15 cellular contexts compared by ENCODE assay signal in genomic region chr9:87613265-87614111, GRCh38.
DNase-seq lines count a peak whose midpoint lies in the region; ATAC-seq, FAIRE-seq and TF ChIP-seq lines count a peak whose summit lies in the region.
"Had no signal": no experiment of that assay in that cellular context is flagged by ENCODE, and none has a peak within 500 bp of the region (broad histone marks: within the 10 kb centered on the region; RNA-seq: fewer than 3 reads in every experiment).

No MANE protein-coding gene starts in this region.

- H3K9me2 ChIP-seq in SK-N-SH: no peaks in the 10 kb centered on the region

- DNase-seq in SK-N-SH (no peak), Kasumi-1 (lab: John Stamatoyannopoulos, UW) (peak; percentile 43 to 57), fibroblast of gingiva (ENCODE audit: low read depth) (peak; percentile 19), sigmoid colon (no peak), GM12891 (ENCODE audit: insufficient read length, low spot score) (no peak), SJCRH30 (no peak)
- DNase-seq: ACHN; activated T-cell treated with anti-CD3 and anti-CD28 coated beads for 4 hours; HFFc6; NCI-H1436 treated with DMSO at 0.1 percent for 48 hours; NK-92 treated with Interleukin-12 subunit alpha and Interleukin-12 subunit beta, amount 100 ng/mL, for 24 hours; stimulated activated naive B cell treated with anti-CD40 and anti-IgM and Interleukin-4, amounts not matched to agents 10 μg/mL and 1 μg/mL and 100 μg/mL, for 72 hours had no signal

- 48% methylated on average over 10 of the region's 11 CpGs for WGBS in SK-N-SH (ENCODE audit: low lambda C conversion rate)
- WGBS in sigmoid colon, 2 donors: 55 to 60% methylated on average over 11 of the region's 11 CpGs

- no peaks in the 10 kb centered on the region for H3K79me2 ChIP-seq in SK-N-SH (ENCODE audit: insufficient read depth)

- no peak overlapping the region for H3K9ac ChIP-seq in SK-N-SH

- H3K27ac ChIP-seq in SK-N-SH (ENCODE audit: low read depth in 2 of 2, low read length in 1 of 2): no peak overlapping the region
- peak overlapping the region; percentile 10 to 83 (median 58) for H3K27ac ChIP-seq in sigmoid colon
- no peak overlapping the region for H3K27ac ChIP-seq in SJCRH30
- H3K27ac ChIP-seq: ascending aorta had no signal

- no peaks in the 10 kb centered on the region for H3F3A ChIP-seq in SK-N-SH (replicated peaks; ENCODE audit: insufficient read depth)

- H3K4me1 ChIP-seq in SK-N-SH (ENCODE audit: control insufficient read depth in 1 of 2, insufficient read depth in 2 of 2, low read depth in 1 of 2, low read length in 1 of 2) (peaks cover 0 to 4% of the 10 kb centered on the region in 2 experiments; a peak in 1 of 4 replicates), sigmoid colon (peaks cover 0 to 76% (median 58%) of the 10 kb centered on the region in 4 donors), SJCRH30 (peaks cover 13% of the 10 kb centered on the region)
- H3K4me1 ChIP-seq: ascending aorta had no signal

- CTCF ChIA-PET in SK-N-SH (lab: Yijun Ruan, JAX): interaction anchor here (0.6 to 1.5 kb wide), 5 partner anchors 10 to 1199 kb away, joined by 3 to 4 read pairs (median 3); no protein-coding TSS in a partner anchor

- no peaks in the 10 kb centered on the region for H3K36me3 ChIP-seq in SK-N-SH (replicated peaks in 1 of 2; ENCODE audit: control insufficient read depth in 1 of 2, insufficient read depth in 2 of 2, low read length in 1 of 2)
- H3K36me3 ChIP-seq in sigmoid colon: peaks cover 0 to 2% (median 0%) of the 10 kb centered on the region in 4 donors
- H3K36me3 ChIP-seq in SJCRH30: peaks cover 29% of the 10 kb centered on the region
- H3K36me3 ChIP-seq: ascending aorta had no signal

- FAIRE-seq in GM12891 (lab: Jason Lieb, UNC): no peak

- TF ChIP-seq POLR2A in sigmoid colon (IDR thresholded peaks at IDR 0.05) (no peak), GM12891 (IDR thresholded peaks at IDR 0.05; ENCODE audit: low read depth, low read length) (no peak)

- H4K20me1 ChIP-seq in SK-N-SH (ENCODE audit: insufficient read depth): no peaks in the 10 kb centered on the region

- no peak overlapping the region for H3K4me3 ChIP-seq in SK-N-SH (ENCODE audit: low read depth in 2 of 2, low read length in 1 of 2)
- no peak overlapping the region for H3K4me3 ChIP-seq in sigmoid colon
- H3K4me3 ChIP-seq in SJCRH30: no peak overlapping the region
- H3K4me3 ChIP-seq: ascending aorta had no signal

- ATAC-seq in SK-N-SH treated with all-trans-retinoic acid at 6 μM for 48 hours (no peak), HG02840 (IDR thresholded peaks at IDR 0.05; ENCODE audit: low FRiP score, unreplicated experiment) (no peak)

- intact Hi-C loops in sigmoid colon (cut with DNase I): no loop called here

- POLR2A ChIA-PET in SK-N-SH (lab: Yijun Ruan, JAX): no interaction called here

- H3K27me3 ChIP-seq in SK-N-SH (ENCODE audit: insufficient read depth) (no peaks in the 10 kb centered on the region), sigmoid colon (no peaks in the 10 kb centered on the region), SJCRH30 (no peaks in the 10 kb centered on the region)
- H3K27me3 ChIP-seq: ascending aorta had no signal

- H3K9me3 ChIP-seq in SK-N-SH (no peaks in the 10 kb centered on the region), sigmoid colon (no peaks in the 10 kb centered on the region), SJCRH30 (replicated peaks) (no peaks in the 10 kb centered on the region)
- H3K9me3 ChIP-seq: ascending aorta had no signal

- TF ChIP-seq RAD21 in SK-N-SH (IDR thresholded peaks at IDR 0.05; ENCODE audit: low read length): no peak

- TF ChIP-seq CTCF in SK-N-SH (IDR thresholded peaks at IDR 0.05) (no peak), sigmoid colon (IDR thresholded peaks at IDR 0.05) (no peak)

- H2AFZ ChIP-seq in SK-N-SH (ENCODE audit: low read depth): no peak overlapping the region

- H3K4me2 ChIP-seq in SK-N-SH: no peak overlapping the region

- TF ChIP-seq EP300 in SK-N-SH (IDR thresholded peaks at IDR 0.05; ENCODE audit: borderline replicate concordance in 1 of 2, low read depth in 1 of 2, low read length in 1 of 2): no peak
- no peak for TF ChIP-seq EP300 in sigmoid colon (IDR thresholded peaks at IDR 0.05)

TF ChIP-seq in SK-N-SH treated with all-trans-retinoic acid at 6 μM for 48 hours, 23 proteins besides CTCF, POLR2A, EP300 and RAD21:
- TF ChIP-seq ISL1 (CRISPR knock-in tag; IDR thresholded peaks at IDR 0.05) (peak; percentile 55), BACH2 (CRISPR knock-in tag; IDR thresholded peaks at IDR 0.05; ENCODE audit: borderline replicate concordance) (no peak)

TF ChIP-seq in SK-N-SH, 30 proteins besides CTCF, POLR2A, EP300 and RAD21 (continues in another document):
- no peak for TF ChIP-seq MXI1 (IDR thresholded peaks at IDR 0.05; ENCODE audit: low read depth, low read length)
- no peak for TF ChIP-seq JUND (IDR thresholded peaks at IDR 0.05)
- no peak for TF ChIP-seq TCF12 (IDR thresholded peaks at IDR 0.05)
- TF ChIP-seq POLR2AphosphoS5 (IDR thresholded peaks at IDR 0.05; ENCODE audit: low read depth, low read length): no peak
- TF ChIP-seq SIN3A (IDR thresholded peaks at IDR 0.05; ENCODE audit: borderline replicate concordance, low read depth, low read length): no peak
- TF ChIP-seq, protein P1, sequence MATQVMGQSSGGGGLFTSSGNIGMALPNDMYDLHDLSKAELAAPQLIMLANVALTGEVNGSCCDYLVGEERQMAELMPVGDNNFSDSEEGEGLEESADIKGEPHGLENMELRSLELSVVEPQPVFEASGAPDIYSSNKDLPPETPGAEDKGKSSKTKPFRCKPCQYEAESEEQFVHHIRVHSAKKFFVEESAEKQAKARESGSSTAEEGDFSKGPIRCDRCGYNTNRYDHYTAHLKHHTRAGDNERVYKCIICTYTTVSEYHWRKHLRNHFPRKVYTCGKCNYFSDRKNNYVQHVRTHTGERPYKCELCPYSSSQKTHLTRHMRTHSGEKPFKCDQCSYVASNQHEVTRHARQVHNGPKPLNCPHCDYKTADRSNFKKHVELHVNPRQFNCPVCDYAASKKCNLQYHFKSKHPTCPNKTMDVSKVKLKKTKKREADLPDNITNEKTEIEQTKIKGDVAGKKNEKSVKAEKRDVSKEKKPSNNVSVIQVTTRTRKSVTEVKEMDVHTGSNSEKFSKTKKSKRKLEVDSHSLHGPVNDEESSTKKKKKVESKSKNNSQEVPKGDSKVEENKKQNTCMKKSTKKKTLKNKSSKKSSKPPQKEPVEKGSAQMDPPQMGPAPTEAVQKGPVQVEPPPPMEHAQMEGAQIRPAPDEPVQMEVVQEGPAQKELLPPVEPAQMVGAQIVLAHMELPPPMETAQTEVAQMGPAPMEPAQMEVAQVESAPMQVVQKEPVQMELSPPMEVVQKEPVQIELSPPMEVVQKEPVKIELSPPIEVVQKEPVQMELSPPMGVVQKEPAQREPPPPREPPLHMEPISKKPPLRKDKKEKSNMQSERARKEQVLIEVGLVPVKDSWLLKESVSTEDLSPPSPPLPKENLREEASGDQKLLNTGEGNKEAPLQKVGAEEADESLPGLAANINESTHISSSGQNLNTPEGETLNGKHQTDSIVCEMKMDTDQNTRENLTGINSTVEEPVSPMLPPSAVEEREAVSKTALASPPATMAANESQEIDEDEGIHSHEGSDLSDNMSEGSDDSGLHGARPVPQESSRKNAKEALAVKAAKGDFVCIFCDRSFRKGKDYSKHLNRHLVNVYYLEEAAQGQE (IDR thresholded peaks at IDR 0.05; ENCODE audit: low read depth, low read length): no peak
- TF ChIP-seq SMC3 (IDR thresholded peaks at IDR 0.05; ENCODE audit: low read depth, low read length): no peak
- TF ChIP-seq FOSL2 (IDR thresholded peaks at IDR 0.05; ENCODE audit: borderline replicate concordance, low read depth): no peak
- no peak for TF ChIP-seq FOXJ3 (CRISPR knock-in tag; IDR thresholded peaks at IDR 0.05)
- TF ChIP-seq TEAD4 (IDR thresholded peaks at IDR 0.05; ENCODE audit: borderline replicate concordance, insufficient read depth): no peak

TF ChIP-seq in GM12891, 5 proteins besides CTCF, POLR2A, EP300 and RAD21:
- TF ChIP-seq POU2F2 (IDR thresholded peaks at IDR 0.05; ENCODE audit: low read depth, low read length): no peak
- TF ChIP-seq SPI1 (IDR thresholded peaks at IDR 0.05; ENCODE audit: low read depth, low read length): no peak
- TF ChIP-seq PAX5 (IDR thresholded peaks at IDR 0.05; ENCODE audit: insufficient read depth, low read length, severe bottlenecking): no peak
- TF ChIP-seq TAF1 (IDR thresholded peaks at IDR 0.05; ENCODE audit: low read depth, low read length): no peak
- TF ChIP-seq POLR2AphosphoS5 (IDR thresholded peaks at IDR 0.05; ENCODE audit: low read depth, low read length): no peak

Comparison
In these comparisons a context has a peak if more than half of its experiments do, and no peak if none do; other contexts are left out.
1. DNase-seq: peak in Kasumi-1 (2 of 2) and fibroblast of gingiva (single experiment); none in SK-N-SH (single experiment), sigmoid colon (single experiment), GM12891 (single experiment) and SJCRH30 (0 of 2).
2. H3K27ac ChIP-seq: peak in sigmoid colon (4 of 4); none in SK-N-SH (0 of 2) and SJCRH30 (single experiment).